In genomic region chr16:68228652-68229051, GRCh38 we compare ENCODE assay signal across 13 cellular contexts. TPM values are rescaled to one million over a fixed set of nuclear protein-coding genes. Genes with fewer than 3 reads are reported as not detected.
DNase-seq lines count a peak whose midpoint lies in the region; ATAC-seq and TF ChIP-seq lines count a peak whose summit lies in the region.
"Had no signal": no experiment of that assay in that cellular context is flagged by ENCODE, and none has a peak within 500 bp of the region (broad histone marks: within the 10 kb centered on the region; RNA-seq: fewer than 3 reads in every experiment).

No MANE protein-coding gene starts in this region.

- intact Hi-C loops in testis (cut with DNase I; ENCODE audit: low total_unique reads): no loop called here
- intact Hi-C loops in head of caudate nucleus (cut with DNase I): loop anchor here (5.0 kb wide), 1 partner anchor 136 kb away; no protein-coding TSS in a partner anchor

- no peaks in the 10 kb centered on the region for H3K4me1 ChIP-seq in testis

- no peaks in the 10 kb centered on the region for H3K9me3 Mint-ChIP-seq in activated CD8-positive, alpha-beta memory T cell treated with anti-CD3 and anti-CD28 coated beads, Interleukin-2, amount 10 ng/mL, durations not matched to agents 7 days and 5 days (ENCODE audit: low read depth)
- no peaks in the 10 kb centered on the region for H3K9me3 Mint-ChIP-seq in activated naive CD8-positive, alpha-beta T cell (ENCODE audit: low read depth)
- H3K9me3 Mint-ChIP-seq: natural killer cell; stimulated activated naive CD8-positive, alpha-beta T cell treated with anti-CD3 and anti-CD28 coated beads, Interleukin-15, amount 100 ng/mL, for 72 hours had no signal

- no peak for TF ChIP-seq POLR2A in testis (IDR thresholded peaks at IDR 0.05)

- TF ChIP-seq CTCF in testis (IDR thresholded peaks at IDR 0.05): no peak

- H3K36me3 Mint-ChIP-seq in activated CD8-positive, alpha-beta memory T cell treated with anti-CD3 and anti-CD28 coated beads, Interleukin-2, amount 10 ng/mL, durations not matched to agents 7 days and 5 days: peaks cover 24% of the 10 kb centered on the region
- no peaks in the 10 kb centered on the region for H3K36me3 Mint-ChIP-seq in activated naive CD8-positive, alpha-beta T cell
- H3K36me3 Mint-ChIP-seq: natural killer cell had no signal

- no peaks in the 10 kb centered on the region for H3K27me3 ChIP-seq in testis
- H3K27me3 ChIP-seq: BLaER1, heart right ventricle had no signal

- CTCF ChIA-PET in activated CD8-positive, alpha-beta memory T cell treated with anti-CD3 and anti-CD28 coated beads, Interleukin-2, amount 10 ng/mL, durations not matched to agents 7 days and 5 days (lab: Charles Lee): interaction anchor here (0.7 to 2.7 kb wide), 20 partner anchors 9 to 233 kb away, joined by 3 to 15 read pairs (median 4); partner anchors contain the start of genes NFATC3 and SLC7A6

- H3K4me3 ChIP-seq in testis: no peak overlapping the region
- H3K4me3 ChIP-seq: BLaER1, heart right ventricle had no signal

- no peak overlapping the region for H3K4me3 Mint-ChIP-seq in activated CD8-positive, alpha-beta memory T cell treated with anti-CD3 and anti-CD28 coated beads, Interleukin-2, amount 10 ng/mL, durations not matched to agents 7 days and 5 days
- no peak overlapping the region for H3K4me3 Mint-ChIP-seq in activated naive CD8-positive, alpha-beta T cell
- H3K4me3 Mint-ChIP-seq: natural killer cell had no signal

- 80 to 85% methylated on average over 3 of the region's 3 CpGs for WGBS in testis, 2 donors

- no peaks in the 10 kb centered on the region for H3K9me3 ChIP-seq in testis
- H3K9me3 ChIP-seq: BLaER1, heart right ventricle had no signal

- peak overlapping the region; percentile 43 for H3K27ac Mint-ChIP-seq in activated CD8-positive, alpha-beta memory T cell treated with anti-CD3 and anti-CD28 coated beads, Interleukin-2, amount 10 ng/mL, durations not matched to agents 7 days and 5 days
- H3K27ac Mint-ChIP-seq in activated naive CD8-positive, alpha-beta T cell: peak overlapping the region; percentile 46

- H3K4me1 Mint-ChIP-seq in activated CD8-positive, alpha-beta memory T cell treated with anti-CD3 and anti-CD28 coated beads, Interleukin-2, amount 10 ng/mL, durations not matched to agents 7 days and 5 days: peaks cover 35% of the 10 kb centered on the region
- peaks cover 52% of the 10 kb centered on the region for H3K4me1 Mint-ChIP-seq in activated naive CD8-positive, alpha-beta T cell (ENCODE audit: low read depth)

- no peak for DNase-seq in activated CD8-positive, alpha-beta memory T cell treated with anti-CD3 and anti-CD28 coated beads, Interleukin-2, amount 10 ng/mL, durations not matched to agents 7 days and 5 days
- DNase-seq in activated CD8-positive, alpha-beta memory T cell treated with anti-CD3 and anti-CD28 coated beads, Interleukin-2, amount 50 U/mL, for 4 hours: no peak
- DNase-seq in mesenteric fat pad (ENCODE audit: low spot score) (peak; percentile 51), testis (peak; percentile 11), head of caudate nucleus (no peak)
- no peak for DNase-seq in NK-92 treated with Interleukin-12 subunit alpha and Interleukin-12 subunit beta, amount 100 ng/mL, for 24 hours (lab: John Stamatoyannopoulos, UW)
- DNase-seq: heart right ventricle, NCI-H1417 treated with DMSO at 0.1 percent for 48 hours had no signal

- no peak for ATAC-seq in activated CD8-positive, alpha-beta memory T cell treated with anti-CD3 and anti-CD28 coated beads, Interleukin-2, amount 10 ng/mL, durations not matched to agents 7 days and 5 days
- ATAC-seq in GM18868 (IDR thresholded peaks at IDR 0.05; ENCODE audit: unreplicated experiment): no peak
- ATAC-seq: stimulated activated naive CD8-positive, alpha-beta T cell treated with anti-CD3 and anti-CD28 coated beads, Interleukin-15, amount 100 ng/mL, for 72 hours had no signal

- H3K27me3 Mint-ChIP-seq in activated CD8-positive, alpha-beta memory T cell treated with anti-CD3 and anti-CD28 coated beads, Interleukin-2, amount 10 ng/mL, durations not matched to agents 7 days and 5 days: no peaks in the 10 kb centered on the region
- H3K27me3 Mint-ChIP-seq in activated naive CD8-positive, alpha-beta T cell: no peaks in the 10 kb centered on the region
- H3K27me3 Mint-ChIP-seq: stimulated activated naive CD8-positive, alpha-beta T cell treated with anti-CD3 and anti-CD28 coated beads, Interleukin-15, amount 100 ng/mL, for 72 hours had no signal

- H3K36me3 ChIP-seq in testis (ENCODE audit: low read depth, missing control alignments): no peaks in the 10 kb centered on the region

- H3K27ac ChIP-seq in testis: no peak overlapping the region

RNA-seq across cellular contexts. Expression of gene ESRP2, which starts 7.3 kb away (rescaled TPM):
- total RNA-seq in activated CD8-positive, alpha-beta memory T cell treated with anti-CD3 and anti-CD28 coated beads, Interleukin-2, amount 10 ng/mL, durations not matched to agents 7 days and 5 days: not detected
- 0.71 TPM for total RNA-seq in mesenteric fat pad
- 10 to 100 TPM; 12.8 to 14.6 TPM for total RNA-seq in testis
- 30.6 TPM for polyA plus RNA-seq in testis (ENCODE audit: insufficient read depth, low read depth, low replicate concordance)
- total RNA-seq: natural killer cell had no signal

RNA-seq across cellular contexts. Expression of gene PLA2G15, which starts 16.5 kb away (rescaled TPM):
- 1 to 10 TPM; 8.4 to 9.3 TPM for total RNA-seq in activated CD8-positive, alpha-beta memory T cell treated with anti-CD3 and anti-CD28 coated beads, Interleukin-2, amount 10 ng/mL, durations not matched to agents 7 days and 5 days
- total RNA-seq in mesenteric fat pad (40.2 TPM), testis (10 to 100 TPM; 37.2 to 44.7 TPM)
- polyA plus RNA-seq in testis (ENCODE audit: insufficient read depth, low read depth, low replicate concordance): 27.3 TPM

RNA-seq across cellular contexts. Expression of gene SLC7A6, which starts 35.7 kb away (rescaled TPM):
- 10 to 100 TPM; 73.3 to 99.5 TPM for total RNA-seq in activated CD8-positive, alpha-beta memory T cell treated with anti-CD3 and anti-CD28 coated beads, Interleukin-2, amount 10 ng/mL, durations not matched to agents 7 days and 5 days
- total RNA-seq in mesenteric fat pad: 264 TPM
- total RNA-seq in testis: 10 to 100 TPM; 42.2 to 48.6 TPM
- polyA plus RNA-seq in testis (ENCODE audit: insufficient read depth, low read depth, low replicate concordance): 28.6 TPM

Comparison
In these comparisons a context has a peak if more than half of its experiments do, and no peak if none do; other contexts are left out.
1. DNase-seq: peak in mesenteric fat pad (single experiment) and testis (single experiment); none in activated CD8-positive, alpha-beta memory T cell treated with anti-CD3 and anti-CD28 coated beads, Interleukin-2, amount 10 ng/mL, durations not matched to agents 7 days and 5 days (single experiment), activated CD8-positive, alpha-beta memory T cell treated with anti-CD3 and anti-CD28 coated beads, Interleukin-2, amount 50 U/mL, for 4 hours (single experiment), head of caudate nucleus (0 of 42) and NK-92 treated with Interleukin-12 subunit alpha and Interleukin-12 subunit beta, amount 100 ng/mL, for 24 hours (single experiment).